In the genomic region with DNA sequence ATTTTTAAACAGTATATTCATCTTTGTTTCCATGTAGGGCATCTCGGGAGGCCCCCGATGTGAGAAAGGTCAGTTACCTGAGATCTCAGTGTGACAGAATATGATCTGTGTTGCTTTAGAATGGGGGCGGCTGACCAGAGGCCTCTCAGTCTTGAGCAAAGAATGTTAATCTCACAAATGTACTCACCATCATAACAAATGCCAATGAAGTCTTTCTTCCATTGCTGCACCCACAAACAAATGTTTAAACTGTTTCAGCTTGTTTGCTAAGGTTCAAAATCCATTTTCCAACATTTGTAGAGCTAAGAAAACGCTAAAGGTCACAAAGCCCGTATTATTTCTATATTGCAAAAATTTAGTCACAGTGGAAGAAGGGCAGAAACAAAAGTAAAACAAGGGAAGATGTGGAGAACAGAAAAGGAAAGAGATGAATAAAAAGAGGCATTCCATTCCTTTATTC, we compare ENCODE assay signal across 1 cellular context.
TF ChIP-seq lines count a peak whose summit lies in the region.

No MANE protein-coding gene starts in this region.

TF ChIP-seq in liver, 16 proteins besides CTCF, POLR2A, EP300 and RAD21 (continued from another document):
- TF ChIP-seq, protein P1, sequence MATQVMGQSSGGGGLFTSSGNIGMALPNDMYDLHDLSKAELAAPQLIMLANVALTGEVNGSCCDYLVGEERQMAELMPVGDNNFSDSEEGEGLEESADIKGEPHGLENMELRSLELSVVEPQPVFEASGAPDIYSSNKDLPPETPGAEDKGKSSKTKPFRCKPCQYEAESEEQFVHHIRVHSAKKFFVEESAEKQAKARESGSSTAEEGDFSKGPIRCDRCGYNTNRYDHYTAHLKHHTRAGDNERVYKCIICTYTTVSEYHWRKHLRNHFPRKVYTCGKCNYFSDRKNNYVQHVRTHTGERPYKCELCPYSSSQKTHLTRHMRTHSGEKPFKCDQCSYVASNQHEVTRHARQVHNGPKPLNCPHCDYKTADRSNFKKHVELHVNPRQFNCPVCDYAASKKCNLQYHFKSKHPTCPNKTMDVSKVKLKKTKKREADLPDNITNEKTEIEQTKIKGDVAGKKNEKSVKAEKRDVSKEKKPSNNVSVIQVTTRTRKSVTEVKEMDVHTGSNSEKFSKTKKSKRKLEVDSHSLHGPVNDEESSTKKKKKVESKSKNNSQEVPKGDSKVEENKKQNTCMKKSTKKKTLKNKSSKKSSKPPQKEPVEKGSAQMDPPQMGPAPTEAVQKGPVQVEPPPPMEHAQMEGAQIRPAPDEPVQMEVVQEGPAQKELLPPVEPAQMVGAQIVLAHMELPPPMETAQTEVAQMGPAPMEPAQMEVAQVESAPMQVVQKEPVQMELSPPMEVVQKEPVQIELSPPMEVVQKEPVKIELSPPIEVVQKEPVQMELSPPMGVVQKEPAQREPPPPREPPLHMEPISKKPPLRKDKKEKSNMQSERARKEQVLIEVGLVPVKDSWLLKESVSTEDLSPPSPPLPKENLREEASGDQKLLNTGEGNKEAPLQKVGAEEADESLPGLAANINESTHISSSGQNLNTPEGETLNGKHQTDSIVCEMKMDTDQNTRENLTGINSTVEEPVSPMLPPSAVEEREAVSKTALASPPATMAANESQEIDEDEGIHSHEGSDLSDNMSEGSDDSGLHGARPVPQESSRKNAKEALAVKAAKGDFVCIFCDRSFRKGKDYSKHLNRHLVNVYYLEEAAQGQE (IDR thresholded peaks at IDR 0.05) = no peak
- TF ChIP-seq, protein P2, sequence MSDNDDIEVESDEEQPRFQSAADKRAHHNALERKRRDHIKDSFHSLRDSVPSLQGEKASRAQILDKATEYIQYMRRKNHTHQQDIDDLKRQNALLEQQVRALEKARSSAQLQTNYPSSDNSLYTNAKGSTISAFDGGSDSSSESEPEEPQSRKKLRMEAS (IDR thresholded peaks at IDR 0.05) = no peak
- TF ChIP-seq FOXA2 (IDR thresholded peaks at IDR 0.05) = no peak
- TF ChIP-seq FOXA1 (IDR thresholded peaks at IDR 0.05) = no peak
TF ChIP-seq in liver: peak in this region for 6.
